8 cellular contexts compared by ENCODE assay signal in the genomic region with DNA sequence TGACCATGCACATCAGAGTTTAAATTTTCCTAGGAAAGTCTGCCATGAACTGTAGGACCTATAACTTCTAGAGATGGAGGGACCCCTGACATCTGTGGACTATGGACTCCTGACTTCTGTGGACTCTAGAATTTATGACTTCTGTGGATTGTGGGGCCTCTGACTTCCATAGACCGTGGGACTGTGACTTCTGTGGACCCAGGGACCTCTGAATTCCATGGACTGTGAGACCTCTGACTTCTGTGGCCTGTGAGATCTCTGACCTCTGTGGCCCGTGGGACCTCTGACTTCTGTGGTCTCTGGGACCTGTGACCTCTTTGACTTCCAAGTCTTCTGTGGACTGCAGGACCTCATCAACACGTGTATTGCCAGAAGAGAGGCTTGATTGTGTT. TPM values are rescaled to one million over a fixed set of nuclear protein-coding genes. Genes with fewer than 3 reads are reported as not detected.
DNase-seq lines count a peak whose midpoint lies in the region; ATAC-seq and TF ChIP-seq lines count a peak whose summit lies in the region.

No MANE protein-coding gene starts in this region.

- H3K27ac ChIP-seq in esophagus squamous epithelium, result peak overlapping the region; percentile 17 to 84 (median 68)

- WGBS in esophagus squamous epithelium, 2 donors, result 46 to 61% methylated on average over 3 of the region's 3 CpGs

- no peaks in the 10 kb centered on the region for H3K36me3 ChIP-seq in esophagus squamous epithelium

- H3K27me3 ChIP-seq in esophagus squamous epithelium, result no peaks in the 10 kb centered on the region

- POLR2A ChIA-PET in activated CD4-positive, alpha-beta T cell treated with anti-CD3 and anti-CD28 coated beads for 36 hours (lab: Charles Lee), result interaction anchor here (1.0 kb wide), 1 partner anchor 12 kb away, joined by 4 read pairs; no protein-coding TSS in a partner anchor

- no peak for DNase-seq in activated CD4-positive, alpha-beta T cell treated with anti-CD3 and anti-CD28 coated beads for 36 hours
- no peak for DNase-seq in activated CD4-positive, alpha-beta T cell treated with anti-CD3 and anti-CD28 coated beads for 48 hours
- no peak for DNase-seq in T-helper 2 cell treated with Interferon-gamma antibody and Interleukin-4, amounts not matched to agents 5 μg/mL and 100 μg/mL, for 36 hours (ENCODE audit: low spot score)
- no peak for DNase-seq in esophagus squamous epithelium (lab: John Stamatoyannopoulos, UW)
- no peak for DNase-seq in putamen (ENCODE audit: low spot score)
- DNase-seq in NCI-H2196 treated with DMSO at 0.1 percent for 48 hours (lab: John Stamatoyannopoulos, UW; ENCODE audit: unreplicated experiment), result no peak

- peaks cover 80% of the 10 kb centered on the region for H3K4me1 Mint-ChIP-seq in activated CD4-positive, alpha-beta T cell treated with anti-CD3 and anti-CD28 coated beads for 36 hours
- H3K4me1 Mint-ChIP-seq in T-helper 2 cell treated with Interferon-gamma antibody and Interleukin-4, amounts not matched to agents 5 μg/mL and 100 μg/mL, for 36 hours (ENCODE audit: low read depth), result peaks cover 70% of the 10 kb centered on the region
- peaks cover 80% of the 10 kb centered on the region for H3K4me1 Mint-ChIP-seq in stimulated activated memory B cell treated with anti-CD40 and anti-IgM and Interleukin-4, amounts not matched to agents 10 μg/mL and 1 μg/mL and 100 μg/mL, for 72 hours

- CTCF ChIA-PET in activated CD4-positive, alpha-beta T cell treated with anti-CD3 and anti-CD28 coated beads for 36 hours (lab: Charles Lee), result interaction anchor here (0.6 to 10.5 kb wide), 9 partner anchors 8 to 526 kb away, joined by 3 to 133 read pairs (median 3); no protein-coding TSS in a partner anchor

- no peaks in the 10 kb centered on the region for H3K36me3 Mint-ChIP-seq in activated CD4-positive, alpha-beta T cell treated with anti-CD3 and anti-CD28 coated beads for 36 hours (ENCODE audit: low read depth)
- H3K36me3 Mint-ChIP-seq in T-helper 2 cell treated with Interferon-gamma antibody and Interleukin-4, amounts not matched to agents 5 μg/mL and 100 μg/mL, for 36 hours (ENCODE audit: low read depth), result peaks cover 19% of the 10 kb centered on the region
- H3K36me3 Mint-ChIP-seq in stimulated activated memory B cell treated with anti-CD40 and anti-IgM and Interleukin-4, amounts not matched to agents 10 μg/mL and 1 μg/mL and 100 μg/mL, for 72 hours, result no peaks in the 10 kb centered on the region

- peak overlapping the region; percentile 47 for H3K4me3 Mint-ChIP-seq in activated CD4-positive, alpha-beta T cell treated with anti-CD3 and anti-CD28 coated beads for 36 hours
- H3K4me3 Mint-ChIP-seq in T-helper 2 cell treated with Interferon-gamma antibody and Interleukin-4, amounts not matched to agents 5 μg/mL and 100 μg/mL, for 36 hours, result peak overlapping the region; percentile 83
- H3K4me3 Mint-ChIP-seq in stimulated activated memory B cell treated with anti-CD40 and anti-IgM and Interleukin-4, amounts not matched to agents 10 μg/mL and 1 μg/mL and 100 μg/mL, for 72 hours, result peak overlapping the region; percentile 52

- H3K9me3 Mint-ChIP-seq in activated CD4-positive, alpha-beta T cell treated with anti-CD3 and anti-CD28 coated beads for 36 hours (ENCODE audit: low read depth), result no peaks in the 10 kb centered on the region
- no peaks in the 10 kb centered on the region for H3K9me3 Mint-ChIP-seq in T-helper 2 cell treated with Interferon-gamma antibody and Interleukin-4, amounts not matched to agents 5 μg/mL and 100 μg/mL, for 36 hours
- no peaks in the 10 kb centered on the region for H3K9me3 Mint-ChIP-seq in stimulated activated memory B cell treated with anti-CD40 and anti-IgM and Interleukin-4, amounts not matched to agents 10 μg/mL and 1 μg/mL and 100 μg/mL, for 72 hours

- H3K27me3 Mint-ChIP-seq in activated CD4-positive, alpha-beta T cell treated with anti-CD3 and anti-CD28 coated beads for 36 hours, result no peaks in the 10 kb centered on the region
- no peaks in the 10 kb centered on the region for H3K27me3 Mint-ChIP-seq in T-helper 2 cell treated with Interferon-gamma antibody and Interleukin-4, amounts not matched to agents 5 μg/mL and 100 μg/mL, for 36 hours (ENCODE audit: low read depth)
- H3K27me3 Mint-ChIP-seq in stimulated activated memory B cell treated with anti-CD40 and anti-IgM and Interleukin-4, amounts not matched to agents 10 μg/mL and 1 μg/mL and 100 μg/mL, for 72 hours, result no peaks in the 10 kb centered on the region

- no peak for ATAC-seq in activated CD4-positive, alpha-beta T cell treated with anti-CD3 and anti-CD28 coated beads for 36 hours
- ATAC-seq in stimulated activated memory B cell treated with anti-CD40 and anti-IgM and Interleukin-4, amounts not matched to agents 10 μg/mL and 1 μg/mL and 100 μg/mL, for 72 hours, result no peak
- ATAC-seq in HG02798 (IDR thresholded peaks at IDR 0.05; ENCODE audit: poor library complexity, unreplicated experiment), result no peak

- H3K9me3 ChIP-seq in esophagus squamous epithelium, result no peaks in the 10 kb centered on the region

- H3K27ac Mint-ChIP-seq in activated CD4-positive, alpha-beta T cell treated with anti-CD3 and anti-CD28 coated beads for 36 hours, result peak overlapping the region; percentile 80
- H3K27ac Mint-ChIP-seq in T-helper 2 cell treated with Interferon-gamma antibody and Interleukin-4, amounts not matched to agents 5 μg/mL and 100 μg/mL, for 36 hours, result peak overlapping the region; percentile 99
- peak overlapping the region; percentile 81 for H3K27ac Mint-ChIP-seq in stimulated activated memory B cell treated with anti-CD40 and anti-IgM and Interleukin-4, amounts not matched to agents 10 μg/mL and 1 μg/mL and 100 μg/mL, for 72 hours

- TF ChIP-seq CTCF in esophagus squamous epithelium (IDR thresholded peaks at IDR 0.05), result no peak

- intact Hi-C loops in activated CD4-positive, alpha-beta T cell treated with anti-CD3 and anti-CD28 coated beads for 36 hours (cut with DNase I, micrococcal nuclease), result loop anchor here (1.0 to 10.0 kb wide), 15 partner anchors 16 to 503 kb away; a partner anchor contains a TSS
- intact Hi-C loops in esophagus squamous epithelium (cut with DNase I), result no loop called here

- TF ChIP-seq POLR2A in esophagus squamous epithelium (IDR thresholded peaks at IDR 0.05), result no peak

- H3K4me1 ChIP-seq in esophagus squamous epithelium, result peaks cover 25 to 95% (median 32%) of the 10 kb centered on the region in 3 donors

- no peak overlapping the region for H3K4me3 ChIP-seq in esophagus squamous epithelium

RNA-seq across cellular contexts. Expression of a gene that starts 36.7 kb away (rescaled TPM):
- total RNA-seq in activated CD4-positive, alpha-beta T cell treated with anti-CD3 and anti-CD28 coated beads for 36 hours, result 10 to 100 TPM; 16.3 to 25.1 TPM
- total RNA-seq in esophagus squamous epithelium, result 10 to 100 TPM in 3 of 4 donors, 1 to 10 TPM in 1; 9.4 to 22.9 (median 15.2) TPM

RNA-seq across cellular contexts. Expression of a gene that starts 39.2 kb away (rescaled TPM):
- total RNA-seq in activated CD4-positive, alpha-beta T cell treated with anti-CD3 and anti-CD28 coated beads for 36 hours, result 10 to 100 TPM; 45.7 to 46.4 TPM
- 10 to 100 TPM; 14.9 to 40.4 (median 26.0) TPM for total RNA-seq in esophagus squamous epithelium
